In genomic region chr2:98822301-98823164, GRCh38 we compare ENCODE assay signal across 8 cellular contexts.
DNase-seq lines count a peak whose midpoint lies in the region; ATAC-seq and TF ChIP-seq lines count a peak whose summit lies in the region.

No MANE protein-coding gene starts in this region.

- H3K27ac ChIP-seq in muscle layer of colon (ENCODE audit: low read depth, low read length), result no peak overlapping the region

- peaks cover 0 to 16% of the 10 kb centered on the region in 2 donors for H3K27me3 ChIP-seq in muscle layer of colon (ENCODE audit: control insufficient read depth in 1 of 2, insufficient read depth in 2 of 2, low read length in 2 of 2)

- peaks cover 0 to 4% (median 2%) of the 10 kb centered on the region in 7 donors for H3K9me3 Mint-ChIP-seq in CD14-positive monocyte
- no peaks in the 10 kb centered on the region for H3K9me3 Mint-ChIP-seq in activated CD8-positive, alpha-beta T cell treated with anti-CD3 and anti-CD28 coated beads for 36 hours
- H3K9me3 Mint-ChIP-seq in effector memory CD8-positive, alpha-beta T cell, result no peaks in the 10 kb centered on the region

- H3K4me1 ChIP-seq in muscle layer of colon (ENCODE audit: insufficient read depth, low read length), result no peaks in the 10 kb centered on the region

- no peak overlapping the region for H3K9ac ChIP-seq in muscle layer of colon (ENCODE audit: low read length)

- ATAC-seq in activated CD8-positive, alpha-beta T cell treated with anti-CD3 and anti-CD28 coated beads for 36 hours, result peak; percentile 93
- ATAC-seq in effector memory CD8-positive, alpha-beta T cell (replicated peaks), result peak; percentile 88

- peak; percentile 66 for TF ChIP-seq CTCF in CD14-positive monocyte (IDR thresholded peaks at IDR 0.05)
- peak; percentile 45 for TF ChIP-seq CTCF in activated CD8-positive, alpha-beta T cell treated with anti-CD3 and anti-CD28 coated beads for 36 hours (IDR thresholded peaks at IDR 0.05)

- peak overlapping the region; percentile 23 to 26 for H3K4me3 ChIP-seq in muscle layer of colon (ENCODE audit: low read depth in 1 of 2, low read length in 2 of 2)

- CTCF ChIA-PET in activated CD8-positive, alpha-beta T cell treated with anti-CD3 and anti-CD28 coated beads for 36 hours (lab: Charles Lee), result interaction anchor here (0.9 to 2.7 kb wide), 22 partner anchors 9 to 304 kb away, joined by 3 to 19 read pairs (median 4); partner anchors contain the start of gene MGAT4A

- H3K4me1 Mint-ChIP-seq in CD14-positive monocyte, result peaks cover 46% of the 10 kb centered on the region
- H3K4me1 Mint-ChIP-seq in activated CD8-positive, alpha-beta T cell treated with anti-CD3 and anti-CD28 coated beads for 36 hours (ENCODE audit: low read depth), result peaks cover 13% of the 10 kb centered on the region
- peaks cover 13 to 20% of the 10 kb centered on the region in 2 donors for H3K4me1 Mint-ChIP-seq in effector memory CD8-positive, alpha-beta T cell (ENCODE audit: low read depth in 2 of 2)

- H3K36me3 ChIP-seq in muscle layer of colon (ENCODE audit: insufficient read depth, low read length), result no peaks in the 10 kb centered on the region

- H3K9me3 ChIP-seq in muscle layer of colon (ENCODE audit: low read length), result no peaks in the 10 kb centered on the region

- POLR2A ChIA-PET in activated CD8-positive, alpha-beta T cell treated with anti-CD3 and anti-CD28 coated beads for 36 hours (lab: Charles Lee), result interaction anchor here (0.8 to 2.0 kb wide), 8 partner anchors 8 to 214 kb away, joined by 3 to 8 read pairs (median 4); partner anchors contain the start of genes COA5 and UNC50

- H3K27ac Mint-ChIP-seq in CD14-positive monocyte, result peak overlapping the region in 1 of 7 donors; percentile 32
- H3K27ac Mint-ChIP-seq in activated CD8-positive, alpha-beta T cell treated with anti-CD3 and anti-CD28 coated beads for 36 hours, result no peak overlapping the region
- peak overlapping the region; percentile 2 to 84 for H3K27ac Mint-ChIP-seq in effector memory CD8-positive, alpha-beta T cell

- peaks cover 0 to 2% of the 10 kb centered on the region in 2 donors for H3K36me3 Mint-ChIP-seq in CD14-positive monocyte
- H3K36me3 Mint-ChIP-seq in activated CD8-positive, alpha-beta T cell treated with anti-CD3 and anti-CD28 coated beads for 36 hours (ENCODE audit: low read depth), result no peaks in the 10 kb centered on the region
- no peaks in the 10 kb centered on the region for H3K36me3 Mint-ChIP-seq in effector memory CD8-positive, alpha-beta T cell (ENCODE audit: insufficient read depth)

- H3K27me3 Mint-ChIP-seq in CD14-positive monocyte (ENCODE audit: low read depth in 3 of 3), result peaks cover 2 to 5% (median 4%) of the 10 kb centered on the region in 3 donors
- H3K27me3 Mint-ChIP-seq in activated CD8-positive, alpha-beta T cell treated with anti-CD3 and anti-CD28 coated beads for 36 hours, result peaks cover 2% of the 10 kb centered on the region
- no peaks in the 10 kb centered on the region for H3K27me3 Mint-ChIP-seq in effector memory CD8-positive, alpha-beta T cell

- no peak for DNase-seq in CD14-positive monocyte (ENCODE audit: low spot score)
- peak; percentile 66 for DNase-seq in activated CD8-positive, alpha-beta T cell treated with anti-CD3 and anti-CD28 coated beads for 36 hours
- peak; percentile 54 to 63 (median 58) for DNase-seq in effector memory CD8-positive, alpha-beta T cell
- peak; percentile 21 to 29 for DNase-seq in stimulated activated CD8-positive, alpha-beta memory T cell treated with anti-CD3 and anti-CD28 coated beads, Interleukin-7, amount 100 ng/mL, for 1 hour (ENCODE audit: low read depth in 2 of 2)
- DNase-seq in OCI-M1 (lab: John Stamatoyannopoulos, UW), result no peak
- no peak for DNase-seq in NCI-H1930 (lab: John Stamatoyannopoulos, UW)
- DNase-seq in SK-N-DZ (ENCODE audit: low spot score), result no peak

- peak overlapping the region; percentile 63 to 69 for H3K4me3 Mint-ChIP-seq in CD14-positive monocyte
- H3K4me3 Mint-ChIP-seq in activated CD8-positive, alpha-beta T cell treated with anti-CD3 and anti-CD28 coated beads for 36 hours, result peak overlapping the region; percentile 47
- peak overlapping the region; percentile 62 to 72 for H3K4me3 Mint-ChIP-seq in effector memory CD8-positive, alpha-beta T cell

- intact Hi-C loops in CD14-positive monocyte (cut with micrococcal nuclease), result loop anchor here (5.0 to 10.0 kb wide), 2 partner anchors 88 to 90 kb away; partner anchors contain the start of gene MGAT4A (in 2 of the 2)
- intact Hi-C loops in activated CD8-positive, alpha-beta T cell treated with anti-CD3 and anti-CD28 coated beads for 36 hours (cut with micrococcal nuclease), result no loop called here

Comparison
In these comparisons a context has a peak if more than half of its experiments do, and no peak if none do; other contexts are left out.
1. DNase-seq: peak in activated CD8-positive, alpha-beta T cell treated with anti-CD3 and anti-CD28 coated beads for 36 hours (single experiment), effector memory CD8-positive, alpha-beta T cell (3 of 3) and stimulated activated CD8-positive, alpha-beta memory T cell treated with anti-CD3 and anti-CD28 coated beads, Interleukin-7, amount 100 ng/mL, for 1 hour (2 of 2); none in CD14-positive monocyte (single experiment), OCI-M1 (single experiment), NCI-H1930 (0 of 2) and SK-N-DZ (single experiment).
2. Peak in every context shown above with its lines, with median percentiles within 50 percentile points of each other: H3K4me3 Mint-ChIP-seq.